19 cellular contexts compared by ENCODE assay signal in genomic region chr1:234001817-234002216, GRCh38.
DNase-seq lines count a peak whose midpoint lies in the region; ATAC-seq, FAIRE-seq and TF ChIP-seq lines count a peak whose summit lies in the region.
"Had no signal": no experiment of that assay in that cellular context is flagged by ENCODE, and none has a peak within 500 bp of the region (broad histone marks: within the 10 kb centered on the region; RNA-seq: fewer than 3 reads in every experiment).

No MANE protein-coding gene starts in this region.

- no peaks in the 10 kb centered on the region for H3K4me1 ChIP-seq in Panc1 (ENCODE audit: control insufficient read depth, insufficient read depth, low read length)
- H3K4me1 ChIP-seq in H1 (replicated peaks in 1 of 4; ENCODE audit: control insufficient read depth in 3 of 4, insufficient read depth in 4 of 4, low read length in 3 of 4) = peaks cover 0 to 16% (median 9%) of the 10 kb centered on the region in 4 experiments; a peak in 5 of 7 replicates
- H3K4me1 ChIP-seq: BE2C, HAP-1 had no signal

- H3K27ac ChIP-seq in Panc1 (ENCODE audit: low read length) (no peak overlapping the region), H1 (ENCODE audit: low read depth, low read length) (no peak overlapping the region)

- H4K5ac ChIP-seq in H1 (ENCODE audit: insufficient read length, low read depth, low read length) = no peak overlapping the region

- H3K36me3 ChIP-seq in Panc1 (ENCODE audit: control insufficient read depth, insufficient read depth, low read length) (no peaks in the 10 kb centered on the region; the same call in 1 of the 2 replicates), H1 (ENCODE audit: control insufficient read depth in 2 of 4, insufficient read depth in 4 of 4, low read length in 3 of 4) (no peaks in the 10 kb centered on the region)
- H3K36me3 ChIP-seq: BE2C, HAP-1 had no signal

- no peak overlapping the region for H2AFZ ChIP-seq in H1 (ENCODE audit: low read length)

- TF ChIP-seq POLR2A in H1 (IDR thresholded peaks at IDR 0.05; ENCODE audit: control extremely low read depth in 1 of 2, low read depth in 2 of 2, low read length in 2 of 2) = no peak

- no peaks in the 10 kb centered on the region for H3K9me3 ChIP-seq in Panc1 (ENCODE audit: control insufficient read depth, insufficient read depth, low read depth, low read length)
- H3K9me3 ChIP-seq in H1 (ENCODE audit: insufficient read depth in 2 of 2, low read depth in 1 of 2, low read length in 1 of 2) = no peaks in the 10 kb centered on the region
- H3K9me3 ChIP-seq: BE2C, HAP-1 had no signal

- peak; percentile 78; the same call in 1 of the 2 replicates for ATAC-seq in Panc1
- ATAC-seq: GM12878 had no signal

- no peaks in the 10 kb centered on the region for H3K27me3 ChIP-seq in Panc1 (ENCODE audit: control insufficient read depth, insufficient read depth, low read length)
- H3K27me3 ChIP-seq in H1 (replicated peaks in 1 of 4; ENCODE audit: control insufficient read depth in 3 of 4, extremely low read depth in 1 of 4, insufficient read depth in 3 of 4, low read length in 3 of 4) = no peaks in the 10 kb centered on the region; a peak in 1 of 7 replicates

- H4K8ac ChIP-seq in H1 (ENCODE audit: extremely low read depth, insufficient read depth, low read length) = no peak overlapping the region

- H3K4me3 Mint-ChIP-seq in immature natural killer cell = no peak overlapping the region
- H3K4me3 Mint-ChIP-seq: CD4-positive, alpha-beta T cell had no signal

- H3K23me2 ChIP-seq in H1 (ENCODE audit: low read depth, low read length) = no peaks in the 10 kb centered on the region; the same call in 1 of the 2 replicates

- TF ChIP-seq CTCF in Panc1 (IDR thresholded peaks at IDR 0.05) = no peak
- no peak for TF ChIP-seq CTCF in H1 (IDR thresholded peaks at IDR 0.05; ENCODE audit: control extremely low read depth in 1 of 3, insufficient read depth in 1 of 3, low read depth in 1 of 3, low read length in 3 of 3)

- FAIRE-seq in H1 (lab: Jason Lieb, UNC) = no peak
- FAIRE-seq: G401.6, GM12878 had no signal

- H3K18ac ChIP-seq in H1 (ENCODE audit: extremely low read depth, low read length) = no peak overlapping the region

- H3K9ac ChIP-seq in H1 (replicated peaks in 1 of 4; ENCODE audit: extremely low read depth in 1 of 4, low read depth in 3 of 4, low read length in 3 of 4) = no peak overlapping the region

- no peak overlapping the region for H3K23ac ChIP-seq in H1 (ENCODE audit: insufficient read length)

- H3K27ac Mint-ChIP-seq in immature natural killer cell = no peak overlapping the region
- H3K27ac Mint-ChIP-seq: CD4-positive, alpha-beta T cell had no signal

- H3K27me3 Mint-ChIP-seq in immature natural killer cell (ENCODE audit: low read depth in 3 of 3) = peaks cover 0 to 4% (median 4%) of the 10 kb centered on the region in 3 donors

- H3K4ac ChIP-seq in H1 (replicated peaks; ENCODE audit: insufficient read length, low read depth, low read length) = no peak overlapping the region

- no peak overlapping the region for H3K4me2 ChIP-seq in H1 (ENCODE audit: insufficient read depth in 1 of 2, low read depth in 2 of 2, low read length in 2 of 2)

- no peak for TF ChIP-seq RAD21 in H1 (IDR thresholded peaks at IDR 0.05 in 1 of 2, conservative IDR thresholded peaks at IDR 0.05 in 1 of 2; ENCODE audit: low read depth in 2 of 2, low read length in 2 of 2)

- 0 out of 2 replicates have a peak overlapping the region, but pooled peaks have one; percentile 34 for H2BK15ac ChIP-seq in H1 (ENCODE audit: low read length)

- no peaks in the 10 kb centered on the region for H3K36me3 Mint-ChIP-seq in immature natural killer cell

- H3K9me3 Mint-ChIP-seq in immature natural killer cell = peaks cover 0 to 3% (median under 1%) of the 10 kb centered on the region in 6 donors
- H3K9me3 Mint-ChIP-seq: CD4-positive, alpha-beta T cell had no signal

- H3K14ac ChIP-seq in H1 (ENCODE audit: insufficient read length) = no peak overlapping the region

- TF ChIP-seq EP300 in H1 (IDR thresholded peaks at IDR 0.05; ENCODE audit: borderline replicate concordance in 1 of 2, low read depth in 2 of 2, low read length in 2 of 2) = no peak

- POLR2A ChIA-PET in Panc1 (lab: Charles Lee) (no interaction called here), H1 (lab: Charles Lee; ENCODE audit: partially characterized antibody) (no interaction called here)

- CTCF ChIA-PET in Panc1 (lab: Charles Lee) = no interaction called here
- CTCF ChIA-PET in H1 (lab: Charles Lee; ENCODE audit: partially characterized antibody) = no interaction called here

- no peak overlapping the region for H2BK5ac ChIP-seq in H1 (ENCODE audit: low read depth, low read length)

- DNase-seq in HPDE6-E6E7 (ENCODE audit: extremely low spot score) (peak; percentile 21), Panc1 (ENCODE audit: low read depth, low spot score) (no peak), H1 (ENCODE audit: low read depth in 1 of 2, low spot score in 2 of 2) (no peak), renal cortical epithelial cell (ENCODE audit: low read depth) (peak; percentile 67), RPMI8226 (no peak), immature natural killer cell (no peak), epidermal melanocyte (ENCODE audit: insufficient read length, low spot score) (no peak)
- DNase-seq: BE2C; Calu3; CD4-positive, alpha-beta T cell; DMS79; IMR-90; Kasumi-1; NCI-H187; NCI-H774; SIG-M5 had no signal

- H2BK20ac ChIP-seq in H1 (ENCODE audit: low read length) = no peak overlapping the region

- no peaks in the 10 kb centered on the region for H4K20me1 ChIP-seq in H1 (replicated peaks in 1 of 2; ENCODE audit: control insufficient read depth in 1 of 2, insufficient read depth in 2 of 2, low read length in 2 of 2)

- no peaks in the 10 kb centered on the region for H3K4me1 Mint-ChIP-seq in immature natural killer cell

- H2BK120ac ChIP-seq in H1 (replicated peaks; ENCODE audit: low read depth, low read length) = no peak overlapping the region

- no peak overlapping the region for H3K4me3 ChIP-seq in Panc1 (ENCODE audit: low read depth in 2 of 2, low read length in 2 of 2)
- no peak overlapping the region for H3K4me3 ChIP-seq in H1 (ENCODE audit: extremely low read depth in 1 of 4, insufficient read depth in 2 of 4, low read depth in 3 of 4, low read length in 4 of 4)
- H3K4me3 ChIP-seq: GM12878, HAP-1 had no signal

- no peaks in the 10 kb centered on the region for H3K79me2 ChIP-seq in H1 (ENCODE audit: control insufficient read depth in 1 of 2, insufficient read depth in 2 of 2, low read length in 2 of 2)

- H2AK5ac ChIP-seq in H1 (ENCODE audit: low read depth, low read length) = no peak overlapping the region

- no peak overlapping the region for H2BK12ac ChIP-seq in H1 (ENCODE audit: low read depth, low read length)

- intact Hi-C loops in Panc1 (cut with micrococcal nuclease; ENCODE audit: unreplicated experiment) = no loop called here

- BruUV-seq in Panc1 (replicated peaks; lab: Mats Ljungman, UMichigan) = no TSS peak

- in situ Hi-C loops in Panc1 (cut with HindIII; ENCODE audit: low pct_unique_long_range_greater_than_20kb, low sequenced_read_pairs) = no loop called here

- no peaks in the 10 kb centered on the region for H3K79me1 ChIP-seq in H1 (ENCODE audit: low read depth, low read length)

- no peak overlapping the region for H3K56ac ChIP-seq in H1 (replicated peaks; ENCODE audit: insufficient read length, low read depth, low read length)

- H4K91ac ChIP-seq in H1 (replicated peaks; ENCODE audit: insufficient read length, low read length) = no peak overlapping the region

TF ChIP-seq in H1, 55 proteins besides CTCF, POLR2A, EP300 and RAD21 (continues in another document):
- TF ChIP-seq CHD1 (IDR thresholded peaks at IDR 0.05; ENCODE audit: low read depth, low read length) (no peak), RBBP5 (IDR thresholded peaks at IDR 0.05; ENCODE audit: borderline replicate concordance, low read depth, low read length) (no peak), E2F6 (IDR thresholded peaks at IDR 0.05) (no peak), EZH2 (IDR thresholded peaks at IDR 0.05; ENCODE audit: low read depth, low read length, severe bottlenecking) (no peak), HDAC6 (IDR thresholded peaks at IDR 0.05; ENCODE audit: low read depth, low read length) (no peak)

Comparison
In these comparisons a context has a peak if more than half of its experiments do, and no peak if none do; other contexts are left out.
1. DNase-seq: peak in HPDE6-E6E7 (single experiment) and renal cortical epithelial cell (single experiment); none in Panc1 (single experiment), H1 (0 of 2), RPMI8226 (single experiment), immature natural killer cell (0 of 3) and epidermal melanocyte (single experiment).